17 cellular contexts compared by ENCODE assay signal in the genomic region with DNA sequence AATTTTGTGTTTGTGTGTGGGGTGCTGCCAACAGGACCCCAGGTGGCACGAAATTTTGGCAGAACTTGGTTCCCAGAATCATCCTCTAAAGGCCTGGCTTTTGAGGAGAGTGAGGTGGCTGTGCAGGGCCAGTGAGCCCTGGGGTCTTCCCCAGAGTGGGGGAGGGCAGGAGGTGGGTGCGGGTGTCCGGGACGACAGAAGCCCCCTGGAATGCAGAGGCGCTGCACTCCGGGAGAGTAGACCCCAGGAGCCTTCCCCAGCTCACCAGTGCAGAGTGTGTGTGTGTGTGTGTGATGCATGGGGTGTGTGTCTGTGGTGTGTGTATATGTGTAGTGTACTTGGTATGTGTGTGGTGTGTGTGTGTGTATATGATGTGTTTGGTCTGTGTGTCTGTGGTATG.
"Had no signal": no experiment of that assay in that cellular context is flagged by ENCODE, and none has a peak within 500 bp of the region (broad histone marks: within the 10 kb centered on the region; RNA-seq: fewer than 3 reads in every experiment).

No MANE protein-coding gene starts in this region.

- ATAC-seq: left cardiac atrium; naive thymus-derived CD4-positive, alpha-beta T cell; psoas muscle; stimulated activated effector memory CD8-positive, alpha-beta T cell treated with anti-CD3 and anti-CD28 coated beads, Interleukin-12 subunit alpha, Interleukin-12 subunit beta, amount 100 ng/mL, for 72 hours had no signal

- H3K27ac ChIP-seq: colonic mucosa, hepatocyte, parathyroid adenoma, psoas muscle, right lobe of liver, testis, tibial nerve had no signal

- H2AFZ ChIP-seq: hepatocyte, parathyroid adenoma had no signal

- H3K27ac Mint-ChIP-seq: endodermal cell; nephron progenitor cell; stimulated activated effector memory CD8-positive, alpha-beta T cell treated with anti-CD3 and anti-CD28 coated beads, Interleukin-12 subunit alpha, Interleukin-12 subunit beta, amount 100 ng/mL, for 72 hours had no signal

- DNase-seq: colonic mucosa; effector CD4-positive, alpha-beta T cell; endodermal cell; kidney; left cardiac atrium; nephron progenitor cell; retina; right lobe of liver; stimulated activated CD4-positive, alpha-beta T cell treated with anti-CD3 and anti-CD28 coated beads, Interleukin-4, amount 100 ng/mL, for 1 hour; testis had no signal

- H3K27me3 ChIP-seq: colonic mucosa, hepatocyte, right lobe of liver, testis, tibial nerve had no signal

- H3K4me2 ChIP-seq: hepatocyte had no signal

- FAIRE-seq: endothelial cell of umbilical vein, kidney had no signal

- H3K36me3 Mint-ChIP-seq: stimulated activated effector memory CD8-positive, alpha-beta T cell treated with anti-CD3 and anti-CD28 coated beads, Interleukin-12 subunit alpha, Interleukin-12 subunit beta, amount 100 ng/mL, for 72 hours had no signal

- H3K9me3 Mint-ChIP-seq: stimulated activated effector memory CD8-positive, alpha-beta T cell treated with anti-CD3 and anti-CD28 coated beads, Interleukin-12 subunit alpha, Interleukin-12 subunit beta, amount 100 ng/mL, for 72 hours had no signal

- H3K9me3 ChIP-seq: colonic mucosa, psoas muscle, right lobe of liver, testis had no signal

- H3K9ac ChIP-seq: parathyroid adenoma had no signal

- H3K4me3 Mint-ChIP-seq: endodermal cell; naive thymus-derived CD4-positive, alpha-beta T cell; nephron progenitor cell; stimulated activated effector memory CD8-positive, alpha-beta T cell treated with anti-CD3 and anti-CD28 coated beads, Interleukin-12 subunit alpha, Interleukin-12 subunit beta, amount 100 ng/mL, for 72 hours had no signal

- H3K79me2 ChIP-seq: hepatocyte, parathyroid adenoma had no signal

- H3K4me3 ChIP-seq: colonic mucosa, hepatocyte, psoas muscle, right lobe of liver, testis, tibial nerve had no signal

- H3K4me1 ChIP-seq: colonic mucosa, psoas muscle, right lobe of liver, testis had no signal

- H3K36me3 ChIP-seq: colonic mucosa had no signal
